Comparison of ENCODE assay signal across 28 cellular contexts in genomic region chr11:133836076-133836548, GRCh38. TPM values are rescaled to one million over a fixed set of nuclear protein-coding genes. Genes with fewer than 3 reads are reported as not detected.
A peak's percentile ranks its signal among the peaks of the same experiment; 100 is the strongest.
DNase-seq lines count a peak whose midpoint lies in the region; ATAC-seq and TF ChIP-seq lines count a peak whose summit lies in the region.
"Had no signal": no experiment of that assay in that cellular context is flagged by ENCODE, and none has a peak within 500 bp of the region (broad histone marks: within the 10 kb centered on the region; RNA-seq: fewer than 3 reads in every experiment).

No MANE protein-coding gene starts in this region.

- no peaks in the 10 kb centered on the region for H3K4me1 ChIP-seq in vagina
- H3K4me1 ChIP-seq: A549 had no signal

- no peaks in the 10 kb centered on the region for H3K36me3 ChIP-seq in vagina

- peaks cover 10% of the 10 kb centered on the region for H3K4me1 Mint-ChIP-seq in T-helper 17 cell

- peaks cover 18% of the 10 kb centered on the region for H3K27me3 Mint-ChIP-seq in T-helper 17 cell

- ATAC-seq in Right ventricle myocardium inferior (no peak), T-helper 17 cell (no peak), left lobe of liver (peak; percentile 28)

- no peaks in the 10 kb centered on the region for H3K36me3 Mint-ChIP-seq in T-helper 17 cell (ENCODE audit: low read depth)
- H3K36me3 Mint-ChIP-seq: CD8-positive, alpha-beta memory T cell had no signal

- no peak for TF ChIP-seq POLR2A in vagina (IDR thresholded peaks at IDR 0.05)

- H3K4me3 Mint-ChIP-seq in T-helper 17 cell, result no peak overlapping the region
- H3K4me3 Mint-ChIP-seq: CD8-positive, alpha-beta memory T cell; H9 had no signal

- H3K27me3 ChIP-seq in vagina, result no peaks in the 10 kb centered on the region

- intact Hi-C loops in cardiac septum (cut with DNase I) (no loop called here), Right ventricle myocardium inferior (cut with DNase I) (no loop called here), vagina (cut with DNase I) (no loop called here)

- peak overlapping the region; percentile 68 for H3K27ac Mint-ChIP-seq in T-helper 17 cell

- DNase-seq in cardiac septum (ENCODE audit: low spot score) (peak; percentile 63), Right ventricle myocardium inferior (ENCODE audit: missing footprints) (no peak), T-helper 17 cell (no peak), left lobe of liver (ENCODE audit: low spot score) (no peak), vagina (ENCODE audit: extremely low spot score in 2 of 2) (peak; percentile 75 to 85), HuH-7 (ENCODE audit: low spot score) (no peak), CD1c-positive myeloid dendritic cell (ENCODE audit: extremely low spot score) (no peak)
- no peak for DNase-seq in stimulated activated CD4-positive, alpha-beta T cell treated with anti-CD3 and anti-CD28 coated beads, Interleukin-2, amount 100 ng/mL, for 48 hours
- DNase-seq: CD8-positive, alpha-beta memory T cell; DMS79 treated with DMSO at 0.1 percent for 48 hours; GF-D8; H9; KBM-7; MM.1S; NCI-H1417; NCI-H1694 treated with DMSO at 0.1 percent for 48 hours; NCI-H2081; NCI-H2227 treated with DMSO at 0.1 percent for 48 hours; NCI-H510A; NCI-H69; SIG-M5; SW 1271 had no signal

- H3K9me3 ChIP-seq in T-helper 17 cell (ENCODE audit: control insufficient read depth, low read length, poor library complexity, severe bottlenecking), result no peaks in the 10 kb centered on the region
- no peaks in the 10 kb centered on the region for H3K9me3 ChIP-seq in vagina
- H3K9me3 ChIP-seq: A549 had no signal

- no peak overlapping the region for H3K27ac ChIP-seq in vagina
- H3K27ac ChIP-seq: A549, C4-2B, SK-N-MC had no signal

- H3K4me3 ChIP-seq in vagina, result no peak overlapping the region
- H3K4me3 ChIP-seq: A549, SK-N-MC had no signal

- TF ChIP-seq CTCF in vagina (IDR thresholded peaks at IDR 0.05), result no peak

RNA-seq across cellular contexts. Expression of gene SPATA19, which starts 9.2 kb away (rescaled TPM):
- total RNA-seq in cardiac septum (not detected), Right ventricle myocardium inferior (not detected), T-helper 17 cell (not detected), left lobe of liver (not detected), vagina (not detected)
- total RNA-seq: CD8-positive, alpha-beta memory T cell; H9; HepG2; HT1080; OCI-LY7 had no signal

Comparison
In these comparisons a context has a peak if more than half of its experiments do, and no peak if none do; other contexts are left out.
1. DNase-seq: peak in cardiac septum (single experiment) and vagina (2 of 2); none in Right ventricle myocardium inferior (single experiment), T-helper 17 cell (0 of 3), left lobe of liver (single experiment), HuH-7 (single experiment), stimulated activated CD4-positive, alpha-beta T cell treated with anti-CD3 and anti-CD28 coated beads, Interleukin-2, amount 100 ng/mL, for 48 hours (0 of 2) and CD1c-positive myeloid dendritic cell (single experiment).